Comparison of ENCODE assay signal across 24 cellular contexts in the genomic region with DNA sequence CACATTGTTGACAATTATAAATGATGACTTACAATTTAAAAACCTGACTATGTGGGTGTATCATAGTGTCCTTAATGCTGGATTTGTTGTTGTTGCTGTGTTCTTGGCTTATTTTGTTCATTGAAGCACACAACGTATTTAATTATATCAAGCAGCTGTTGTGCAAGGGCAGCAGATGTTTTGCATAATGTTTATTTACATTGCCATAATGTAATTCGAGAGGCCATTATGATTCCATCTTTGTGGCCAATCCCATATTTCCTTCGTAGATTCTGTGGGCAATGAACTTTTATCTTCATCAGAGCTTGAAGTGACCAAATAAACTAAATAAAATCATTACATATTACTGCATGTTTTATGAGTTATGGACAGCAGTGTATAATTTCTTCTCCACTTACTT.
"Had no signal": no experiment of that assay in that cellular context is flagged by ENCODE, and none has a peak within 500 bp of the region (broad histone marks: within the 10 kb centered on the region; RNA-seq: fewer than 3 reads in every experiment).

No MANE protein-coding gene starts in this region.

- H3K4me3 Mint-ChIP-seq: activated CD4-positive, alpha-beta T cell treated with anti-CD3 and anti-CD28 coated beads, Interleukin-2, amount 10 ng/mL, durations not matched to agents 24 days and 14 days; activated CD8-positive, alpha-beta T cell treated with anti-CD3 and anti-CD28 coated beads for 36 hours; activated naive CD4-positive, alpha-beta T cell treated with anti-CD3 and anti-CD28 coated beads for 36 hours; activated naive CD8-positive, alpha-beta T cell treated with anti-CD3 and anti-CD28 coated beads, Interleukin-2, amount 50 U/mL, for 24 hours; activated T-cell treated with anti-CD3 and anti-CD28 coated beads, Interleukin-2, amount 50 U/mL, for 24 hours; nephron; stimulated activated naive CD8-positive, alpha-beta T cell treated with anti-CD3 and anti-CD28 coated beads, Interleukin-15, Interleukin-2, amounts not matched to agents 100 ng/mL and 50 ng/mL, for 24 hours had no signal

- H3K27ac Mint-ChIP-seq: activated CD4-positive, alpha-beta T cell treated with anti-CD3 and anti-CD28 coated beads, Interleukin-2, amount 10 ng/mL, durations not matched to agents 24 days and 14 days; activated CD8-positive, alpha-beta T cell treated with anti-CD3 and anti-CD28 coated beads for 36 hours; activated naive CD4-positive, alpha-beta T cell treated with anti-CD3 and anti-CD28 coated beads for 36 hours; activated naive CD8-positive, alpha-beta T cell treated with anti-CD3 and anti-CD28 coated beads, Interleukin-2, amount 50 U/mL, for 24 hours; activated T-cell treated with anti-CD3 and anti-CD28 coated beads, Interleukin-2, amount 50 U/mL, for 24 hours; activated T-helper 2 cell treated with anti-CD3 and anti-CD28 coated beads, Interferon-gamma antibody, Interleukin-2, Interleukin-4, amounts not matched to agents 10 μg/mL and 5 μg/mL and 100 μg/mL, durations not matched to agents 14 hours and 24 hours and 36 hours; nephron; stimulated activated naive CD8-positive, alpha-beta T cell treated with anti-CD3 and anti-CD28 coated beads, Interleukin-15, Interleukin-2, amounts not matched to agents 100 ng/mL and 50 ng/mL, for 24 hours had no signal

- H3K27me3 ChIP-seq: brain microvascular endothelial cell, gastrocnemius medialis, left lung, right lobe of liver, tibial nerve had no signal

- H3K4me1 Mint-ChIP-seq: activated CD4-positive, alpha-beta T cell treated with anti-CD3 and anti-CD28 coated beads, Interleukin-2, amount 10 ng/mL, durations not matched to agents 24 days and 14 days; activated naive CD8-positive, alpha-beta T cell treated with anti-CD3 and anti-CD28 coated beads, Interleukin-2, amount 50 U/mL, for 24 hours; nephron had no signal

- DNase-seq: activated CD4-positive, alpha-beta T cell treated with anti-CD3 and anti-CD28 coated beads, Interleukin-2, amount 10 ng/mL, durations not matched to agents 24 days and 14 days; activated CD8-positive, alpha-beta T cell treated with anti-CD3 and anti-CD28 coated beads for 36 hours; activated naive CD4-positive, alpha-beta T cell treated with anti-CD3 and anti-CD28 coated beads for 36 hours; activated naive CD8-positive, alpha-beta T cell treated with anti-CD3 and anti-CD28 coated beads, Interleukin-2, amount 50 U/mL, for 24 hours; activated T-cell treated with anti-CD3 and anti-CD28 coated beads, Interleukin-2, amount 50 U/mL, for 24 hours; aorta; brain microvascular endothelial cell; erythroblast; gastrocnemius medialis; head of caudate nucleus; kidney; left lung; mammary epithelial cell; midbrain; right lobe of liver; small intestine; stimulated activated CD4-positive, alpha-beta T cell treated with anti-CD3 and anti-CD28 coated beads, Interleukin-15, amount 100 ng/mL, for 24 hours; stimulated activated CD4-positive, alpha-beta T cell treated with anti-CD3 and anti-CD28 coated beads, Interleukin-2, amount 100 ng/mL, for 48 hours had no signal

- H3K36me3 ChIP-seq: brain microvascular endothelial cell, gastrocnemius medialis, left lung, right lobe of liver, tibial nerve had no signal

- H3K4me3 ChIP-seq: coronary artery, gastrocnemius medialis, left lung, right lobe of liver, tibial nerve had no signal

- H3K9me3 Mint-ChIP-seq: activated CD4-positive, alpha-beta T cell treated with anti-CD3 and anti-CD28 coated beads, Interleukin-2, amount 10 ng/mL, durations not matched to agents 24 days and 14 days; activated CD8-positive, alpha-beta T cell treated with anti-CD3 and anti-CD28 coated beads for 36 hours had no signal

- H3K4me1 ChIP-seq: gastrocnemius medialis, left lung, parathyroid adenoma, tibial nerve had no signal

- H3K27me3 Mint-ChIP-seq: activated CD4-positive, alpha-beta T cell treated with anti-CD3 and anti-CD28 coated beads, Interleukin-2, amount 10 ng/mL, durations not matched to agents 24 days and 14 days; activated CD8-positive, alpha-beta T cell treated with anti-CD3 and anti-CD28 coated beads for 36 hours; activated naive CD8-positive, alpha-beta T cell treated with anti-CD3 and anti-CD28 coated beads, Interleukin-2, amount 50 U/mL, for 24 hours; activated T-cell treated with anti-CD3 and anti-CD28 coated beads, Interleukin-2, amount 50 U/mL, for 24 hours; stimulated activated naive CD8-positive, alpha-beta T cell treated with anti-CD3 and anti-CD28 coated beads, Interleukin-15, Interleukin-2, amounts not matched to agents 100 ng/mL and 50 ng/mL, for 24 hours had no signal

- H3K9me3 ChIP-seq: gastrocnemius medialis, right lobe of liver had no signal

- H3K27ac ChIP-seq: brain microvascular endothelial cell, coronary artery, gastrocnemius medialis, left lung, parathyroid adenoma, right lobe of liver, tibial nerve had no signal
